ENCODE assay signal across 1 cellular context in the genomic region with DNA sequence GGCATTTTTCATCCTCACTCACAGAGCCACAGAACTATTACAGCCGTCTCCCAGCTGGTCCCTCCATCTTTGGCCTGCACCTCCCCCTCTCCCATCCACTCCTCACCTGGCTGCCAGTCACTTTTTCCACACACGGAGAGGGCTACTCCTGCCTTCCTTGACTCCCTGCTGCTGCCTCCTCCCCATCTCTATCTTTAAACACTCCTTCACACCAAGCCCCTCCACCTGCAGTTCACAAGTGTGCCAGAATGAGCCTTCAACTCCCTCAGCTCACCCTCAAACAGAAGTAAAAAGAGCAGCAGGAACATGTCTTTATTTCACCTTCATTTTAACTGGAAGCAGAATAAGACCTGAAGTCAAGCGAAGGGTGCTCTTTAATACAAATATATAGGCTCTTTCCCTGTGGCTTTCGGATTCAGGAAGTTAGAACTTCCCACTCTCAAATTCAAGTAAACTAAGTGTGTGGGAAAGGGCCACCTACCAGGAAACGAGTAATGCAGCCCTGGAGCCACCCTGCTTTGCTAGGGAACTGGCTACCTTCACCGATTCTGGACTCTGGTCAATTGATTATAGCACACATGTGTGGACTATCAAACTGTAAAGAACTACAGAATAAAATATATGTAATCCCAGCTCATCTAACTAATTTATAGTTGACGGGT.
TF ChIP-seq lines count a peak whose summit lies in the region.

No MANE protein-coding gene starts in this region.

TF ChIP-seq in HCT116, 20 proteins besides CTCF, POLR2A, EP300 and RAD21 (continued from another document):
- TF ChIP-seq ZFX (IDR thresholded peaks at IDR 0.05) (no peak), FOSL1 (IDR thresholded peaks at IDR 0.05; ENCODE audit: low read depth) (no peak), EGR1 (IDR thresholded peaks at IDR 0.05; ENCODE audit: low read depth) (no peak), SIN3A (IDR thresholded peaks at IDR 0.05; ENCODE audit: low read depth) (no peak), EZH2 (IDR thresholded peaks at IDR 0.05) (no peak), JUND (IDR thresholded peaks at IDR 0.05) (no peak), CEBPB (IDR thresholded peaks at IDR 0.05; ENCODE audit: low read depth) (no peak)
